In the genomic region with DNA sequence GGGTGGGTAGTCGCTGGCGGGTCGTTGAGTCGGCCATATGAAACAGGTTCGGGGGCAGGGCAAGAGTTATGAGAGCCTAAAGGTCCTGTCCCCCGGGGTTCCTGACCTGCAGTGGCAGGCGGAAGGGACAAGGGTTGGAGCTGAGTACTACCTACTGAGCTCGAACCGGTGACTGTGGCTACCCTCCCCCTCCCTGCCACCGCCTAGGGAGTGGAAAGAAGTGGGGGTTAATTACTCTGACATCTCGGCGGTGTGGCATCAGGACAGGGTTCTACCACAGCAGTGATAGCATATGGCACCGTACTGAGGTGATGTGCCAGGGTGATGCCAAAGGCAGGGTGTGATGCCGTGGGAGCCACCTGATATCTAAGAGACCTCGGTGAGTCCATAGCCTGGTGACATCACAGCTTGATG, we compare ENCODE assay signal across 8 cellular contexts. TPM values are rescaled to one million over a fixed set of nuclear protein-coding genes. Genes with fewer than 3 reads are reported as not detected.
DNase-seq lines count a peak whose midpoint lies in the region; ATAC-seq and TF ChIP-seq lines count a peak whose summit lies in the region.

No MANE protein-coding gene starts in this region.

- peak overlapping the region; percentile 73 for H3K4me3 ChIP-seq in IMR-90 (ENCODE audit: insufficient read depth, low read depth, low read length)
- peak overlapping the region; percentile 57 to 69 (median 59) for H3K4me3 ChIP-seq in mammary epithelial cell (replicated peaks in 1 of 3; ENCODE audit: insufficient read depth in 1 of 3, low read depth in 2 of 3, low read length in 3 of 3)
- H3K4me3 ChIP-seq in lung, result peak overlapping the region; percentile 56

- no CpG with 5 or more reads among the region's 15 CpGs for WGBS in IMR-90 (ENCODE audit: extremely low coverage in 2 of 2, insufficient read length in 1 of 2), 2 experiments
- 43% methylated on average over 11 of the region's 15 CpGs for WGBS in mammary epithelial cell (ENCODE audit: low coverage, missing lambda C conversion rate)
- 1 to 30% methylated on average over 15 of the region's 15 CpGs for WGBS in lung, 2 donors

- H2AK5ac ChIP-seq in IMR-90 (ENCODE audit: low read depth, low read length), result no peak overlapping the region

- H2AFZ ChIP-seq in IMR-90 (replicated peaks; ENCODE audit: low read length, poor library complexity), result peak overlapping the region; percentile 91
- H2AFZ ChIP-seq in mammary epithelial cell (ENCODE audit: low read depth, low read length), result peak overlapping the region; percentile 85

- intact Hi-C loops in IMR-90 (cut with micrococcal nuclease) (no loop called here), mammary epithelial cell (cut with micrococcal nuclease) (no loop called here)

- no peaks in the 10 kb centered on the region for H3K9me1 ChIP-seq in IMR-90 (ENCODE audit: insufficient read depth, low read length)

- H3K27me3 ChIP-seq in IMR-90 (ENCODE audit: control insufficient read depth, insufficient read depth, low read length), result no peaks in the 10 kb centered on the region; the same call in 1 of the 2 replicates
- peaks cover 2% of the 10 kb centered on the region for H3K27me3 ChIP-seq in mammary epithelial cell (ENCODE audit: insufficient read depth, low read length)
- H3K27me3 ChIP-seq in lung (ENCODE audit: control insufficient read depth, insufficient read depth), result no peaks in the 10 kb centered on the region

- peak overlapping the region; percentile 11; the same call in 1 of the 2 replicates for H3K27ac ChIP-seq in IMR-90 (ENCODE audit: insufficient read depth, low read length)
- peak overlapping the region; percentile 87 for H3K27ac ChIP-seq in mammary epithelial cell (ENCODE audit: insufficient read depth, low read depth, low read length)
- peak overlapping the region; percentile 59 to 81 for H3K27ac ChIP-seq in lung (ENCODE audit: low read depth in 1 of 2, low read length in 1 of 2)

- ATAC-seq in GM21619 (IDR thresholded peaks at IDR 0.05; ENCODE audit: unreplicated experiment) (peak; percentile 35), IMR-90 (ENCODE audit: low read depth) (peak; percentile 16), lung (ENCODE audit: insufficient read depth, low FRiP score) (peak; percentile 45)

- POLR2A ChIA-PET in IMR-90 (lab: Charles Lee; ENCODE audit: unreplicated experiment), result no interaction called here

- H3K4me2 ChIP-seq in IMR-90 (ENCODE audit: low read depth, low read length) (peak overlapping the region; percentile 78), mammary epithelial cell (ENCODE audit: insufficient read depth, low read depth, low read length) (peak overlapping the region; percentile 80)

- H3K56ac ChIP-seq in IMR-90 (ENCODE audit: extremely low read depth, insufficient read depth, low read length), result no peak overlapping the region

- H3K9me3 ChIP-seq in IMR-90 (ENCODE audit: control insufficient read depth, insufficient read depth, low read length) (no peaks in the 10 kb centered on the region), mammary epithelial cell (replicated peaks; ENCODE audit: insufficient read depth, low read length) (no peaks in the 10 kb centered on the region), lung (ENCODE audit: control insufficient read depth in 2 of 2, insufficient read depth in 1 of 2, low read length in 1 of 2) (no peaks in the 10 kb centered on the region)

- no peak overlapping the region for H4K5ac ChIP-seq in IMR-90 (ENCODE audit: low read depth, low read length)

- H4K8ac ChIP-seq in IMR-90 (ENCODE audit: low read depth in 2 of 2, low read length in 2 of 2), result peak overlapping the region in 1 of 2 experiments; percentile 17; a peak in 1 of 4 replicates

- no peak for TF ChIP-seq RAD21 in IMR-90 (IDR thresholded peaks at IDR 0.05; ENCODE audit: low read length)

- no peak for TF ChIP-seq POLR2A in IMR-90 (IDR thresholded peaks at IDR 0.05; ENCODE audit: low read depth, low read length)

- H3K4ac ChIP-seq in IMR-90 (ENCODE audit: low read depth, low read length), result no peak overlapping the region

- H2BK5ac ChIP-seq in IMR-90 (ENCODE audit: low read depth, low read length, poor library complexity, severe bottlenecking), result no peak overlapping the region

- peaks cover 0 to 10% of the 10 kb centered on the region in 2 experiments; a peak in 3 of 4 replicates for H3K79me1 ChIP-seq in IMR-90 (ENCODE audit: low read depth in 1 of 2, low read length in 2 of 2)

- peak; percentile 53 for DNase-seq in NCI-H510A treated with DMSO at 0.1 percent for 48 hours (lab: John Stamatoyannopoulos, UW)
- no peak for DNase-seq in NCI-H510A (lab: John Stamatoyannopoulos, UW)
- no peak for DNase-seq in IMR-90
- DNase-seq in mammary epithelial cell, result no peak
- no peak for DNase-seq in lung (ENCODE audit: low spot score)
- DNase-seq in T1000 (lab: John Stamatoyannopoulos, UW), result no peak
- DNase-seq in activated gamma-delta T cell (lab: John Stamatoyannopoulos, UW), result no peak

- H2AK9ac ChIP-seq in IMR-90 (replicated peaks; ENCODE audit: low read depth, low read length, poor library complexity), result no peak overlapping the region

- dilution Hi-C loops in IMR-90 (cut with HindIII; ENCODE audit: low sequenced_read_pairs, unreplicated experiment), result no loop called here
- dilution Hi-C loops in mammary epithelial cell (cut with HindIII; ENCODE audit: low sequenced_read_pairs), result no loop called here

- H3K79me2 ChIP-seq in mammary epithelial cell (ENCODE audit: insufficient read depth, low read length), result peaks cover 42% of the 10 kb centered on the region

- H2BK120ac ChIP-seq in IMR-90 (ENCODE audit: low read depth, low read length), result peak overlapping the region; percentile 33; the same call in 1 of the 2 replicates

- in situ Hi-C loops in IMR-90 (cut with MboI; ENCODE audit: low sequenced_read_pairs) (no loop called here), mammary epithelial cell (cut with MboI; ENCODE audit: low sequenced_read_pairs in 2 of 2) (no loop called here)

- no peak for TF ChIP-seq CTCF in IMR-90 (conservative IDR thresholded peaks at IDR 0.05; ENCODE audit: low read depth, low read length)
- no peak for TF ChIP-seq CTCF in mammary epithelial cell (conservative IDR thresholded peaks at IDR 0.05 in 1 of 2, IDR thresholded peaks at IDR 0.05 in 1 of 2; ENCODE audit: extremely low read depth in 1 of 2, insufficient read depth in 1 of 2, low read depth in 1 of 2, low read length in 2 of 2)
- TF ChIP-seq CTCF in lung (IDR thresholded peaks at IDR 0.05; ENCODE audit: control extremely low read depth, extremely low read depth), result no peak

- no peak overlapping the region for H3K23ac ChIP-seq in IMR-90 (ENCODE audit: low read depth, low read length)

- H3K14ac ChIP-seq in IMR-90 (replicated peaks; ENCODE audit: low read depth, low read length), result no peak overlapping the region

- H3K4me1 ChIP-seq in IMR-90 (ENCODE audit: control insufficient read depth, insufficient read depth, low read length), result no peaks in the 10 kb centered on the region
- peaks cover under 1% of the 10 kb centered on the region for H3K4me1 ChIP-seq in mammary epithelial cell (ENCODE audit: insufficient read depth, low read length)
- no peaks in the 10 kb centered on the region for H3K4me1 ChIP-seq in lung (ENCODE audit: control insufficient read depth in 2 of 2, insufficient read depth in 2 of 2, low read length in 2 of 2)

- CTCF ChIA-PET in IMR-90 (lab: Yijun Ruan, JAX), result no interaction called here
- CTCF ChIA-PET in mammary epithelial cell (lab: Charles Lee; ENCODE audit: low non-redundant PET), result interaction anchor here (0.6 kb wide), 2 partner anchors 45 to 388 kb away, joined by 3 to 4 read pairs; no protein-coding TSS in a partner anchor

- H4K91ac ChIP-seq in IMR-90 (ENCODE audit: insufficient read depth, low read depth, low read length), result no peak overlapping the region

- peak overlapping the region; percentile 60 for H3K9ac ChIP-seq in IMR-90 (ENCODE audit: low read depth, low read length)
- peak overlapping the region; percentile 60 for H3K9ac ChIP-seq in mammary epithelial cell (ENCODE audit: insufficient read depth, low read length)

- H4K20me1 ChIP-seq in IMR-90 (ENCODE audit: insufficient read depth, low read length) (no peaks in the 10 kb centered on the region), mammary epithelial cell (ENCODE audit: insufficient read depth, low read length) (no peaks in the 10 kb centered on the region)

- H3K18ac ChIP-seq in IMR-90 (ENCODE audit: low read depth, low read length), result no peak overlapping the region

- H3K36me3 ChIP-seq in IMR-90 (ENCODE audit: control insufficient read depth, insufficient read depth, low read length) (peaks cover 3% of the 10 kb centered on the region), mammary epithelial cell (ENCODE audit: insufficient read depth, low read length) (no peaks in the 10 kb centered on the region), lung (ENCODE audit: control insufficient read depth in 2 of 2, insufficient read depth in 2 of 2, low read length in 2 of 2) (peaks cover under 1% of the 10 kb centered on the region in 2 donors)

- no TSS peak for BruUV-seq in IMR-90 (replicated peaks; lab: Mats Ljungman, UMichigan)
- BruUV-seq in mammary epithelial cell (replicated peaks; lab: Mats Ljungman, UMichigan), result TSS peak; percentile 54

- H2BK15ac ChIP-seq in IMR-90 (ENCODE audit: low read depth, low read length), result no peak overlapping the region

- H2BK20ac ChIP-seq in IMR-90 (ENCODE audit: low read depth, low read length), result no peak overlapping the region

TF ChIP-seq in IMR-90, 13 proteins besides CTCF, POLR2A, EP300 and RAD21 (continues in another document):
- no peak for TF ChIP-seq CHD1 (IDR thresholded peaks at IDR 0.05; ENCODE audit: low read depth, low read length)

RNA-seq across cellular contexts. Expression of gene ATG4A, which starts 0.3 kb away (rescaled TPM):
- total RNA-seq in IMR-90 (2012; rRNA removed), result 13.6 and 14.7 TPM in 2 replicates
- polyA plus RNA-seq in IMR-90 (2012; rRNA removed), result 6.3 and 8.2 TPM in 2 replicates
- 1.5 and 2.1 TPM in 2 replicates for polyA plus RNA-seq in IMR-90 (2012; cell fraction: cytosol; rRNA removed)
- 0.92 and 8.8 TPM in 2 replicates for polyA plus RNA-seq in IMR-90 (2012; cell fraction: nucleus; rRNA removed; ENCODE audit: low replicate concordance)
- total RNA-seq in mammary epithelial cell, result 10 to 100 TPM; 10.1 to 19.0 TPM
- polyA plus RNA-seq in mammary epithelial cell, result 10.6 TPM
- polyA minus RNA-seq in mammary epithelial cell, result 8.3 TPM
- 10 to 100 TPM; 14.1 to 14.9 TPM for total RNA-seq in lung
- 10 to 100 TPM; 12.5 to 14.1 TPM for polyA plus RNA-seq in lung

RNA-seq across cellular contexts. Expression of gene PSMD10, which starts 0.5 kb away (rescaled TPM):
- total RNA-seq in IMR-90 (2012; rRNA removed) (122 TPM in 2 replicates), mammary epithelial cell (10 to 100 TPM; 44.3 to 69.0 TPM), lung (10 to 100 TPM; 40.2 to 55.9 TPM)
- polyA plus RNA-seq in IMR-90 (2012; rRNA removed) (56.3 and 62.0 TPM in 2 replicates), mammary epithelial cell (64.5 TPM), lung (10 to 100 TPM; 30.9 to 45.9 TPM)
- polyA plus RNA-seq in IMR-90 (2012; cell fraction: cytosol; rRNA removed), result 19.3 and 28.3 TPM in 2 replicates
- 3.8 and 22.6 TPM in 2 replicates for polyA plus RNA-seq in IMR-90 (2012; cell fraction: nucleus; rRNA removed; ENCODE audit: low replicate concordance)
- 13.8 TPM for polyA minus RNA-seq in mammary epithelial cell

RNA-seq across cellular contexts. Expression of gene VSIG1, which starts 47.0 kb away (rescaled TPM):
- total RNA-seq in IMR-90 (2012; rRNA removed) (not detected in 2 replicates), mammary epithelial cell (1 to 10 TPM in 1 of 2 donors, under 1 TPM in 1; 0.83 to 3.5 TPM), lung (1 to 10 TPM in 1 of 2 donors, under 1 TPM in 1; 0.57 to 2.4 TPM)
- polyA plus RNA-seq in IMR-90 (2012; rRNA removed) (not detected in 2 replicates), mammary epithelial cell (1.6 TPM), lung (1 to 10 TPM in 1 of 2 donors, under 1 TPM in 1; 0.94 to 4.3 TPM)
- polyA plus RNA-seq in IMR-90 (2012; cell fraction: cytosol; rRNA removed), result not detected in 2 replicates
- polyA plus RNA-seq in IMR-90 (2012; cell fraction: nucleus; rRNA removed; ENCODE audit: low replicate concordance), result 0.01 and 0.36 TPM in 2 replicates
- 0.62 TPM for polyA minus RNA-seq in mammary epithelial cell

Comparison
In these comparisons a context has a peak if more than half of its experiments do, and no peak if none do; other contexts are left out.
1. H3K27ac ChIP-seq: peak in every context shown above with its lines; median percentile 87 in mammary epithelial cell; 70 in lung; 11 in IMR-90.